ENCODE assay signal across 26 cellular contexts in genomic region chr6:38218235-38218634, GRCh38.
"Had no signal": no experiment of that assay in that cellular context is flagged by ENCODE, and none has a peak within 500 bp of the region (broad histone marks: within the 10 kb centered on the region; RNA-seq: fewer than 3 reads in every experiment).

No MANE protein-coding gene starts in this region.

- H3K4me2 ChIP-seq: KMS-11 had no signal

- H3K27ac ChIP-seq: brain microvascular endothelial cell, cardiac muscle cell, KMS-11, SJCRH30, SK-N-MC had no signal

- H3K27me3 ChIP-seq: brain microvascular endothelial cell, cardiac muscle cell, SJCRH30 had no signal

- DNase-seq: activated CD4-positive, alpha-beta T cell treated with anti-CD3 and anti-CD28 coated beads, Interleukin-2, amount 10 ng/mL, durations not matched to agents 24 days and 14 days; activated CD4-positive, alpha-beta T cell treated with anti-CD3 and anti-CD28 coated beads, Interleukin-2, amount 50 U/mL, for 4 hours; activated CD8-positive, alpha-beta T cell treated with anti-CD3 and anti-CD28 coated beads for 36 hours; activated effector memory CD4-positive, alpha-beta T cell treated with anti-CD3 and anti-CD28 coated beads, Interleukin-2, amount 50 U/mL, for 16 hours; activated naive CD4-positive, alpha-beta T cell; activated naive CD4-positive, alpha-beta T cell treated with anti-CD3 and anti-CD28 coated beads, Interleukin-2, amount 50 U/mL, for 16 hours; activated naive CD8-positive, alpha-beta T cell treated with anti-CD3 and anti-CD28 coated beads for 36 hours; activated T-cell treated with anti-CD3 and anti-CD28 coated beads, Interleukin-2, amount 50 U/mL, for 1 hour; activated T-cell treated with anti-CD3 and anti-CD28 coated beads, Interleukin-2, amount 50 U/mL, for 72 hours; amniotic stem cell; aorta; brain microvascular endothelial cell; NCI-H1092 treated with DMSO at 0.1 percent for 48 hours; NCI-H1417; NCI-H187 treated with DMSO at 0.1 percent for 48 hours; NCI-H2081; NCI-H345; NCI-H524 treated with DMSO at 0.1 percent for 48 hours; NCI-H748 treated with DMSO at 0.1 percent for 48 hours; NK-92 treated with Interleukin-12 subunit alpha and Interleukin-12 subunit beta, amount 100 ng/mL, for 24 hours; Right ventricle myocardium superior; SJCRH30; T1000 had no signal

- H3K9me3 ChIP-seq: SJCRH30 had no signal

- H3K9ac ChIP-seq: KMS-11 had no signal

- H3K4me3 ChIP-seq: cardiac muscle cell, SJCRH30, SK-N-MC had no signal

- H3K36me3 ChIP-seq: brain microvascular endothelial cell, cardiac muscle cell, SJCRH30 had no signal
